ENCODE assay signal across 2 cellular contexts in genomic region chr17:75277664-75278071, GRCh38.
TF ChIP-seq lines count a peak whose summit lies in the region.

No MANE protein-coding gene starts in this region.

TF ChIP-seq in SK-N-SH treated with all-trans-retinoic acid at 6 μM for 48 hours, 23 proteins besides CTCF, POLR2A, EP300 and RAD21 (continued from another document):
- TF ChIP-seq ZNF8 (CRISPR knock-in tag; IDR thresholded peaks at IDR 0.05) (no peak), ESRRG (CRISPR knock-in tag; IDR thresholded peaks at IDR 0.05) (no peak), PPARA (CRISPR knock-in tag; IDR thresholded peaks at IDR 0.05; ENCODE audit: borderline replicate concordance) (no peak), RARB (CRISPR knock-in tag; IDR thresholded peaks at IDR 0.05) (no peak), ZFP3 (CRISPR knock-in tag; IDR thresholded peaks at IDR 0.05) (no peak), TSHZ2 (CRISPR knock-in tag; IDR thresholded peaks at IDR 0.05) (no peak), POU6F1 (CRISPR knock-in tag; IDR thresholded peaks at IDR 0.05; ENCODE audit: borderline replicate concordance, low read depth) (no peak), ZNF565 (CRISPR knock-in tag; conservative IDR thresholded peaks at IDR 0.05; ENCODE audit: low read depth) (no peak), TOX (CRISPR knock-in tag; IDR thresholded peaks at IDR 0.05; ENCODE audit: borderline replicate concordance) (no peak)

TF ChIP-seq in SK-N-SH, 30 proteins besides CTCF, POLR2A, EP300 and RAD21 (continued from another document):
- TF ChIP-seq ZBTB33 (IDR thresholded peaks at IDR 0.05; ENCODE audit: borderline replicate concordance, low read depth) (no peak), FOXJ3 (CRISPR knock-in tag; IDR thresholded peaks at IDR 0.05) (no peak), TCF12 (IDR thresholded peaks at IDR 0.05) (no peak), GABPA (IDR thresholded peaks at IDR 0.05; ENCODE audit: low read depth) (no peak), MXI1 (IDR thresholded peaks at IDR 0.05; ENCODE audit: low read depth, low read length) (no peak), SMC3 (IDR thresholded peaks at IDR 0.05; ENCODE audit: low read depth, low read length) (no peak), ELF1 (IDR thresholded peaks at IDR 0.05) (no peak), USF2 (IDR thresholded peaks at IDR 0.05; ENCODE audit: borderline replicate concordance, low read depth, low read length) (no peak), EZH2phosphoT487 (IDR thresholded peaks at IDR 0.05; ENCODE audit: borderline replicate concordance, low read depth) (no peak)
